In genomic region chr10:33900591-33900990, GRCh38 we compare ENCODE assay signal across 15 cellular contexts.
DNase-seq lines count a peak whose midpoint lies in the region; ATAC-seq and TF ChIP-seq lines count a peak whose summit lies in the region.
"Had no signal": no experiment of that assay in that cellular context is flagged by ENCODE, and none has a peak within 500 bp of the region (broad histone marks: within the 10 kb centered on the region; RNA-seq: fewer than 3 reads in every experiment).

No MANE protein-coding gene starts in this region.

- H3K27ac Mint-ChIP-seq in stimulated activated naive CD8-positive, alpha-beta T cell treated with anti-CD3 and anti-CD28 coated beads, Interleukin-15, amount 100 ng/mL, for 72 hours, result no peak overlapping the region
- H3K27ac Mint-ChIP-seq in Caco-2 (ENCODE audit: unreplicated experiment), result no peak overlapping the region
- H3K27ac Mint-ChIP-seq: activated CD4-positive, alpha-beta memory T cell treated with anti-CD3 and anti-CD28 coated beads, Interleukin-2, amount 10 ng/mL, durations not matched to agents 7 days and 5 days; naive thymus-derived CD4-positive, alpha-beta T cell; T-helper 2 cell treated with Interferon-gamma antibody and Interleukin-4, amounts not matched to agents 5 μg/mL and 100 μg/mL, for 36 hours had no signal

- H3K9me3 ChIP-seq in right lobe of liver, result no peaks in the 10 kb centered on the region
- H3K9me3 ChIP-seq in Caco-2, result peaks cover 4% of the 10 kb centered on the region; the same call in 1 of the 2 replicates

- H3K27ac ChIP-seq in epithelial cell of prostate (peak overlapping the region; percentile 64), right lobe of liver (peak overlapping the region in 1 of 3 donors; percentile 6)
- H3K27ac ChIP-seq: foreskin keratinocyte had no signal

- intact Hi-C loops in Right ventricle myocardium inferior (cut with DNase I), result no loop called here
- intact Hi-C loops in cardiac septum (cut with DNase I), result no loop called here
- intact Hi-C loops in right lobe of liver (cut with DNase I), result no loop called here
- intact Hi-C loops in Caco-2 (cut with micrococcal nuclease; ENCODE audit: unreplicated experiment), result no loop called here

- POLR2A ChIA-PET in Caco-2 (lab: Charles Lee), result no interaction called here

- no peaks in the 10 kb centered on the region for H3K36me3 Mint-ChIP-seq in Caco-2 (ENCODE audit: insufficient read depth, unreplicated experiment)
- H3K36me3 Mint-ChIP-seq: naive thymus-derived CD4-positive, alpha-beta T cell had no signal

- H3K4me3 ChIP-seq in right lobe of liver (no peak overlapping the region), Caco-2 (ENCODE audit: low read depth, low read length) (no peak overlapping the region)

- no peaks in the 10 kb centered on the region for H3K27me3 ChIP-seq in right lobe of liver
- no peaks in the 10 kb centered on the region for H3K27me3 ChIP-seq in Caco-2 (replicated peaks; ENCODE audit: control insufficient read depth, insufficient read depth, low read length)
- H3K27me3 ChIP-seq: foreskin keratinocyte had no signal

- peaks cover 0 to 16% (median 2%) of the 10 kb centered on the region in 4 donors for H3K4me1 ChIP-seq in right lobe of liver
- H3K4me1 ChIP-seq in Caco-2, result 0 out of 2 replicates have a peak, but pooled peaks cover 9% of the 10 kb centered on the region

- no peak overlapping the region for H3K4me3 Mint-ChIP-seq in stimulated activated naive CD8-positive, alpha-beta T cell treated with anti-CD3 and anti-CD28 coated beads, Interleukin-15, amount 100 ng/mL, for 72 hours
- no peak overlapping the region for H3K4me3 Mint-ChIP-seq in Caco-2 (ENCODE audit: unreplicated experiment)
- H3K4me3 Mint-ChIP-seq: activated CD4-positive, alpha-beta memory T cell treated with anti-CD3 and anti-CD28 coated beads, Interleukin-2, amount 10 ng/mL, durations not matched to agents 7 days and 5 days; central memory CD8-positive, alpha-beta T cell; naive thymus-derived CD4-positive, alpha-beta T cell; T-helper 2 cell treated with Interferon-gamma antibody and Interleukin-4, amounts not matched to agents 5 μg/mL and 100 μg/mL, for 36 hours had no signal

- CTCF ChIA-PET in Caco-2 (lab: Charles Lee), result no interaction called here

- H3K4me1 Mint-ChIP-seq in stimulated activated naive CD8-positive, alpha-beta T cell treated with anti-CD3 and anti-CD28 coated beads, Interleukin-15, amount 100 ng/mL, for 72 hours, result no peaks in the 10 kb centered on the region
- no peaks in the 10 kb centered on the region for H3K4me1 Mint-ChIP-seq in Caco-2 (ENCODE audit: low read depth, unreplicated experiment)
- H3K4me1 Mint-ChIP-seq: activated CD4-positive, alpha-beta memory T cell treated with anti-CD3 and anti-CD28 coated beads, Interleukin-2, amount 10 ng/mL, durations not matched to agents 7 days and 5 days; central memory CD8-positive, alpha-beta T cell; naive thymus-derived CD4-positive, alpha-beta T cell had no signal

- H3K27me3 Mint-ChIP-seq in stimulated activated naive CD8-positive, alpha-beta T cell treated with anti-CD3 and anti-CD28 coated beads, Interleukin-15, amount 100 ng/mL, for 72 hours, result peaks cover 16% of the 10 kb centered on the region
- H3K27me3 Mint-ChIP-seq in Caco-2 (ENCODE audit: insufficient read depth, unreplicated experiment), result no peaks in the 10 kb centered on the region
- H3K27me3 Mint-ChIP-seq: activated CD4-positive, alpha-beta memory T cell treated with anti-CD3 and anti-CD28 coated beads, Interleukin-2, amount 10 ng/mL, durations not matched to agents 7 days and 5 days had no signal

- no peak for TF ChIP-seq POLR2A in right lobe of liver (IDR thresholded peaks at IDR 0.05)

- DNase-seq in Right ventricle myocardium inferior (ENCODE audit: missing footprints) (no peak), cardiac septum (ENCODE audit: low spot score) (no peak), epithelial cell of prostate (ENCODE audit: low read depth, low spot score) (no peak), right lobe of liver (no peak), Caco-2 (no peak), T-helper 2 cell (no peak)
- no peak for DNase-seq in stimulated activated naive CD8-positive, alpha-beta T cell treated with anti-CD3 and anti-CD28 coated beads, Interleukin-15, amount 100 ng/mL, for 72 hours
- DNase-seq: activated CD4-positive, alpha-beta memory T cell treated with anti-CD3 and anti-CD28 coated beads, Interleukin-2, amount 10 ng/mL, durations not matched to agents 7 days and 5 days; activated effector memory CD4-positive, alpha-beta T cell treated with Interleukin-2 at 50 U/mL for 16 hours; naive thymus-derived CD4-positive, alpha-beta T cell; NCI-H446 had no signal

- peak; percentile 49 for ATAC-seq in Right ventricle myocardium inferior
- peak in 3 of 4 donors; percentile 24 to 46 (median 31) for ATAC-seq in right lobe of liver
- ATAC-seq in stimulated activated naive CD8-positive, alpha-beta T cell treated with anti-CD3 and anti-CD28 coated beads, Interleukin-15, amount 100 ng/mL, for 72 hours, result no peak
- ATAC-seq in GM21360 (IDR thresholded peaks at IDR 0.05; ENCODE audit: unreplicated experiment), result no peak
- ATAC-seq: naive thymus-derived CD4-positive, alpha-beta T cell had no signal

- BruUV-seq in Caco-2 (replicated peaks; lab: Mats Ljungman, UMichigan), result no TSS peak

- TF ChIP-seq CTCF in right lobe of liver (IDR thresholded peaks at IDR 0.05) (no peak), Caco-2 (IDR thresholded peaks at IDR 0.05; ENCODE audit: insufficient read depth in 1 of 2, low read depth in 1 of 2, low read length in 1 of 2, severe bottlenecking in 1 of 2, unreplicated experiment in 1 of 2) (no peak)

- 27% methylated on average over 2 of the region's 2 CpGs for WGBS in right lobe of liver (ENCODE audit: insufficient coverage, low coverage, low lambda C conversion rate, missing lambda C conversion rate)

- no peaks in the 10 kb centered on the region for H3K36me3 ChIP-seq in right lobe of liver
- H3K36me3 ChIP-seq in Caco-2 (ENCODE audit: control insufficient read depth, insufficient read depth, low read length), result no peaks in the 10 kb centered on the region

- no peaks in the 10 kb centered on the region for H3K9me3 Mint-ChIP-seq in stimulated activated naive CD8-positive, alpha-beta T cell treated with anti-CD3 and anti-CD28 coated beads, Interleukin-15, amount 100 ng/mL, for 72 hours
- H3K9me3 Mint-ChIP-seq in Caco-2 (ENCODE audit: unreplicated experiment), result peaks cover 20% of the 10 kb centered on the region
- H3K9me3 Mint-ChIP-seq: activated CD4-positive, alpha-beta memory T cell treated with anti-CD3 and anti-CD28 coated beads, Interleukin-2, amount 10 ng/mL, durations not matched to agents 7 days and 5 days; T-helper 2 cell treated with Interferon-gamma antibody and Interleukin-4, amounts not matched to agents 5 μg/mL and 100 μg/mL, for 36 hours had no signal

Comparison
In these comparisons a context has a peak if more than half of its experiments do, and no peak if none do; other contexts are left out.
1. ATAC-seq: peak in Right ventricle myocardium inferior (single experiment) and right lobe of liver (3 of 4); none in stimulated activated naive CD8-positive, alpha-beta T cell treated with anti-CD3 and anti-CD28 coated beads, Interleukin-15, amount 100 ng/mL, for 72 hours (single experiment) and GM21360 (single experiment).